ENCODE assay signal across 8 cellular contexts in genomic region chr6:68777956-68778355, GRCh38.
DNase-seq lines count a peak whose midpoint lies in the region; ATAC-seq and TF ChIP-seq lines count a peak whose summit lies in the region.

No MANE protein-coding gene starts in this region.

- TF ChIP-seq CTCF in BE2C (IDR thresholded peaks at IDR 0.05; ENCODE audit: low read depth, low read length) (no peak), heart left ventricle (IDR thresholded peaks at IDR 0.05) (no peak), prostate gland (IDR thresholded peaks at IDR 0.05) (no peak)

- H3K4me1 ChIP-seq in BE2C (peaks cover 38% of the 10 kb centered on the region), heart left ventricle (peaks cover 0 to 5% (median 0%) of the 10 kb centered on the region in 12 donors), prostate gland (replicated peaks) (no peaks in the 10 kb centered on the region)

- TF ChIP-seq POLR2A in heart left ventricle (IDR thresholded peaks at IDR 0.05): no peak
- TF ChIP-seq POLR2A in prostate gland (IDR thresholded peaks at IDR 0.05): no peak

- no peaks in the 10 kb centered on the region for H3K36me3 ChIP-seq in BE2C
- no peaks in the 10 kb centered on the region for H3K36me3 ChIP-seq in heart left ventricle
- no peaks in the 10 kb centered on the region for H3K36me3 ChIP-seq in prostate gland

- no peaks in the 10 kb centered on the region for H3K27me3 ChIP-seq in BE2C
- no peaks in the 10 kb centered on the region for H3K27me3 ChIP-seq in heart left ventricle
- no peaks in the 10 kb centered on the region for H3K27me3 ChIP-seq in prostate gland (replicated peaks; ENCODE audit: insufficient read depth)

- intact Hi-C loops in heart left ventricle (cut with DNase I) (loop anchor here (1.0 to 5.0 kb wide), 6 partner anchors 137 to 436 kb away; partner anchors contain the start of gene ADGRB3 (in 4 of the 10)), prostate gland (cut with DNase I) (loop anchor here (5.0 kb wide), 1 partner anchor 141 kb away; the partner anchor contains the start of gene ADGRB3)

- H3K4me3 ChIP-seq in BE2C (ENCODE audit: low read depth, low read length) (peak overlapping the region; percentile 48), heart left ventricle (no peak overlapping the region), prostate gland (no peak overlapping the region)

- H3K9me3 ChIP-seq in BE2C (no peaks in the 10 kb centered on the region), heart left ventricle (peaks cover 0 to 6% (median 0%) of the 10 kb centered on the region in 12 donors), prostate gland (no peaks in the 10 kb centered on the region)

- H3K27ac ChIP-seq in heart left ventricle (no peak overlapping the region), prostate gland (no peak overlapping the region)

- peak; percentile 86 for DNase-seq in BE2C
- DNase-seq in NCI-H1694 (lab: John Stamatoyannopoulos, UW): peak; percentile 85
- peak in 3 of 5 donors; percentile 17 to 46 (median 33) for DNase-seq in heart left ventricle
- no peak for DNase-seq in stimulated activated CD4-positive, alpha-beta T cell treated with anti-CD3 and anti-CD28 coated beads, Interleukin-4, amount 100 ng/mL, for 1 hour
- no peak for DNase-seq in iPS-NIHi7 (ENCODE audit: extremely low spot score)
- DNase-seq in prostate gland (ENCODE audit: low spot score): no peak

- no peak; the same call in 2 of the 3 replicates for ATAC-seq in SK-N-SH treated with all-trans-retinoic acid at 6 μM for 48 hours
- peak in 3 of 4 donors; percentile 37 to 84 (median 42) for ATAC-seq in heart left ventricle
- no peak for ATAC-seq in GM21367 (IDR thresholded peaks at IDR 0.05; ENCODE audit: unreplicated experiment)

TF ChIP-seq in SK-N-SH treated with all-trans-retinoic acid at 6 μM for 48 hours, 23 proteins besides CTCF, POLR2A, EP300 and RAD21:
- no peak for TF ChIP-seq POU6F1 (CRISPR knock-in tag; IDR thresholded peaks at IDR 0.05; ENCODE audit: borderline replicate concordance, low read depth)
- no peak for TF ChIP-seq ZFP3 (CRISPR knock-in tag; IDR thresholded peaks at IDR 0.05)
- no peak for TF ChIP-seq TOX (CRISPR knock-in tag; IDR thresholded peaks at IDR 0.05; ENCODE audit: borderline replicate concordance)
- TF ChIP-seq BACH2 (CRISPR knock-in tag; IDR thresholded peaks at IDR 0.05; ENCODE audit: borderline replicate concordance): no peak
- TF ChIP-seq ISL1 (CRISPR knock-in tag; IDR thresholded peaks at IDR 0.05): peak; percentile 85
- TF ChIP-seq CSDC2 (CRISPR knock-in tag; IDR thresholded peaks at IDR 0.05): 0 out of 2 replicates have a peak, but pooled peaks have one; percentile 21
- TF ChIP-seq GLIS3 (CRISPR knock-in tag; IDR thresholded peaks at IDR 0.05): no peak
- no peak for TF ChIP-seq PPARA (CRISPR knock-in tag; IDR thresholded peaks at IDR 0.05; ENCODE audit: borderline replicate concordance)
- no peak for TF ChIP-seq ZNF565 (CRISPR knock-in tag; conservative IDR thresholded peaks at IDR 0.05; ENCODE audit: low read depth)
- peak; percentile 46; the same call in 1 of the 2 replicates for TF ChIP-seq TCF4 (CRISPR knock-in tag; IDR thresholded peaks at IDR 0.05; ENCODE audit: borderline replicate concordance)
- TF ChIP-seq TSHZ2 (CRISPR knock-in tag; IDR thresholded peaks at IDR 0.05): peak; percentile 92
TF ChIP-seq in SK-N-SH treated with all-trans-retinoic acid at 6 μM for 48 hours: peak in this region for 4.

Comparison
In these comparisons a context has a peak if more than half of its experiments do, and no peak if none do; other contexts are left out.
1. DNase-seq: peak in BE2C (single experiment), NCI-H1694 (single experiment) and heart left ventricle (3 of 5); none in stimulated activated CD4-positive, alpha-beta T cell treated with anti-CD3 and anti-CD28 coated beads, Interleukin-4, amount 100 ng/mL, for 1 hour (single experiment), iPS-NIHi7 (single experiment) and prostate gland (single experiment).
2. ATAC-seq: peak in heart left ventricle (3 of 4); none in SK-N-SH treated with all-trans-retinoic acid at 6 μM for 48 hours (single experiment) and GM21367 (single experiment).